In the genomic region with DNA sequence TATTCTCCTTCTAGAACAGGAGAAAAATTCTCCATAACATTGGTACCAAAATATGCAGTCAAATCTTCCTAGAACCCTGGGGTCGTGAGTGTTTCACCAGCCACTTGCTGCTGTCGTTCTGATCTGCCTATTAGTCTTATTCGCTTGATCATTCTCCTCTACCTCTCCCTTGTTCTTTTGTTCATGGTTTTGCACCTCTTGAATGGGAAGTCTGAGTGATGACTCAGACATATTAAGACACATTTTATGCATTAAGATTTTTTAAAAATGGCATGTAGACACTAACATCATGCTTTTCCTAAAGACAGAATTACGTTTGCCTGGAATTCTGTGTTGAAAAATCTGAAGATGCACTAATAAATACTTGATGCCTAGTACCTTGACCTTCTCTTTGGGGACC, we compare ENCODE assay signal across 14 cellular contexts.
"Had no signal": no experiment of that assay in that cellular context is flagged by ENCODE, and none has a peak within 500 bp of the region (broad histone marks: within the 10 kb centered on the region; RNA-seq: fewer than 3 reads in every experiment).

No MANE protein-coding gene starts in this region.

- H3K36me3 ChIP-seq: gastroesophageal sphincter, heart right ventricle, left ventricle myocardium inferior, right atrium auricular region, WERI-Rb-1 had no signal

- H3K4me3 ChIP-seq: gastroesophageal sphincter, heart right ventricle, left ventricle myocardium inferior, right atrium auricular region had no signal

- H3K27ac ChIP-seq: gastroesophageal sphincter, heart right ventricle, left ventricle myocardium inferior, right atrium auricular region, WERI-Rb-1 had no signal

- FAIRE-seq: colon had no signal

- H3K4me1 ChIP-seq: heart right ventricle, left ventricle myocardium inferior, right atrium auricular region had no signal

- DNase-seq: activated CD4-positive, alpha-beta memory T cell treated with anti-CD3 and anti-CD28 coated beads, Interleukin-2, amount 10 ng/mL, durations not matched to agents 7 days and 5 days; activated CD4-positive, alpha-beta T cell treated with anti-CD3 and anti-CD28 coated beads for 4 hours; activated effector memory CD4-positive, alpha-beta T cell treated with Interleukin-2 at 50 U/mL for 16 hours; activated naive CD4-positive, alpha-beta T cell treated with anti-CD3 and anti-CD28 coated beads, Interleukin-2, amount 50 U/mL, for 16 hours; activated T-cell treated with anti-CD3 and anti-CD28 coated beads, Interleukin-2, amount 50 U/mL, for 24 hours; heart right ventricle; islet precursor cell; left ventricle myocardium inferior; occipital lobe; WERI-Rb-1 had no signal

- ATAC-seq: gastroesophageal sphincter; heart right ventricle; natural killer cell treated with Interleukin-12 subunit alpha and Interleukin-12 subunit beta and Interleukin-15 and Interleukin-18, amount 100 ng/mL, for 72 hours had no signal

- H3K9me3 ChIP-seq: gastroesophageal sphincter, heart right ventricle, left ventricle myocardium inferior, right atrium auricular region had no signal

- H3K27me3 ChIP-seq: gastroesophageal sphincter, right atrium auricular region had no signal
